ENCODE assay signal across 1 cellular context in genomic region chr17:80956321-80957190, GRCh38.
TF ChIP-seq lines count a peak whose summit lies in the region.

No MANE protein-coding gene starts in this region.

TF ChIP-seq in WTC11, 78 proteins besides CTCF, POLR2A, EP300 and RAD21 (continued from another document):
- TF ChIP-seq, protein P1, sequence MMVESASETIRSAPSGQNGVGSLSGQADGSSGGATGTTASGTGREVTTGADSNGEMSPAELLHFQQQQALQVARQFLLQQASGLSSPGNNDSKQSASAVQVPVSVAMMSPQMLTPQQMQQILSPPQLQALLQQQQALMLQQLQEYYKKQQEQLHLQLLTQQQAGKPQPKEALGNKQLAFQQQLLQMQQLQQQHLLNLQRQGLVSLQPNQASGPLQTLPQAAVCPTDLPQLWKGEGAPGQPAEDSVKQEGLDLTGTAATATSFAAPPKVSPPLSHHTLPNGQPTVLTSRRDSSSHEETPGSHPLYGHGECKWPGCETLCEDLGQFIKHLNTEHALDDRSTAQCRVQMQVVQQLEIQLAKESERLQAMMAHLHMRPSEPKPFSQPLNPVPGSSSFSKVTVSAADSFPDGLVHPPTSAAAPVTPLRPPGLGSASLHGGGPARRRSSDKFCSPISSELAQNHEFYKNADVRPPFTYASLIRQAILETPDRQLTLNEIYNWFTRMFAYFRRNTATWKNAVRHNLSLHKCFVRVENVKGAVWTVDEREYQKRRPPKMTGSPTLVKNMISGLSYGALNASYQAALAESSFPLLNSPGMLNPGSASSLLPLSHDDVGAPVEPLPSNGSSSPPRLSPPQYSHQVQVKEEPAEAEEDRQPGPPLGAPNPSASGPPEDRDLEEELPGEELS (CRISPR knock-in tag; IDR thresholded peaks at IDR 0.05): no peak
- TF ChIP-seq ZNF219 (CRISPR knock-in tag; IDR thresholded peaks at IDR 0.05; ENCODE audit: borderline replicate concordance): no peak
- TF ChIP-seq CDX4 (CRISPR knock-in tag; IDR thresholded peaks at IDR 0.05; ENCODE audit: borderline replicate concordance): no peak
- no peak for TF ChIP-seq HMGA2 (CRISPR knock-in tag; IDR thresholded peaks at IDR 0.05)
- TF ChIP-seq FOXK1 (CRISPR knock-in tag; IDR thresholded peaks at IDR 0.05): no peak
TF ChIP-seq in WTC11: peak in this region for 0.
